Comparison of ENCODE assay signal across 1 cellular context in the genomic region with DNA sequence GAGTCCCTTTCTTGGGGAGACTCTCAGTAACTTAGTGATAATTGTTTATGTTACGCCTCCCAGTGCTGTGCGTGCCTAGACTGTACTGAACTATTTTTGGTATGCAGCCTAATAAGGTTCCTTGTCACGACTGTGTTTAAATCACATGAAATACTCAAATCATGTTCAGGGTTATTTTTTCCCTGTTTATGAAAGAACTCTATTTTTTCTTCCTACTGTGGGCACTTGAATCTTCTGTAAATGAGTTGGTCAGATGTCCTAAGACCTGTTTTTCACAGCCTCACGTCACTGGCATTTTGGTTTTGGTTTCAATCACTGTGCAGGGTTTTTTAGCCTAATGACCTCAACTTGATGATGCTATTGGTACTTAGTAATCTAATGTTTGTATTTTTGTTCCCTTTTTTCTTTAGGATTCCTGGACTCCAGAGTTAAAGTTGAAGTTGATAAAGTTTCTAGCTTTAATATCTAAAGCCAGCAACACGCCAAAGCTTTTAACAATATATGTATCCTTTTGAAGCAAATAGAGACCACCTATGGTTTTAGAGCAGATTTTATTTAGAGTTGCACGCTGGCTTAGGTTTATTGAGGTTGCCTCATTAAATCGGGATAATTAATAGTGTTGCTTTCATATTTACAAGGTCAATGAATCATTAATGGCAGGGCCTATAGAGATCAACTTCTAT.
A peak's percentile ranks its signal among the peaks of the same experiment; 100 is the strongest.
TF ChIP-seq lines count a peak whose summit lies in the region.

No MANE protein-coding gene starts in this region.

TF ChIP-seq in GM12878, 131 proteins besides CTCF, POLR2A, EP300 and RAD21 (continued from another document and continues in another):
- TF ChIP-seq, protein P1, sequence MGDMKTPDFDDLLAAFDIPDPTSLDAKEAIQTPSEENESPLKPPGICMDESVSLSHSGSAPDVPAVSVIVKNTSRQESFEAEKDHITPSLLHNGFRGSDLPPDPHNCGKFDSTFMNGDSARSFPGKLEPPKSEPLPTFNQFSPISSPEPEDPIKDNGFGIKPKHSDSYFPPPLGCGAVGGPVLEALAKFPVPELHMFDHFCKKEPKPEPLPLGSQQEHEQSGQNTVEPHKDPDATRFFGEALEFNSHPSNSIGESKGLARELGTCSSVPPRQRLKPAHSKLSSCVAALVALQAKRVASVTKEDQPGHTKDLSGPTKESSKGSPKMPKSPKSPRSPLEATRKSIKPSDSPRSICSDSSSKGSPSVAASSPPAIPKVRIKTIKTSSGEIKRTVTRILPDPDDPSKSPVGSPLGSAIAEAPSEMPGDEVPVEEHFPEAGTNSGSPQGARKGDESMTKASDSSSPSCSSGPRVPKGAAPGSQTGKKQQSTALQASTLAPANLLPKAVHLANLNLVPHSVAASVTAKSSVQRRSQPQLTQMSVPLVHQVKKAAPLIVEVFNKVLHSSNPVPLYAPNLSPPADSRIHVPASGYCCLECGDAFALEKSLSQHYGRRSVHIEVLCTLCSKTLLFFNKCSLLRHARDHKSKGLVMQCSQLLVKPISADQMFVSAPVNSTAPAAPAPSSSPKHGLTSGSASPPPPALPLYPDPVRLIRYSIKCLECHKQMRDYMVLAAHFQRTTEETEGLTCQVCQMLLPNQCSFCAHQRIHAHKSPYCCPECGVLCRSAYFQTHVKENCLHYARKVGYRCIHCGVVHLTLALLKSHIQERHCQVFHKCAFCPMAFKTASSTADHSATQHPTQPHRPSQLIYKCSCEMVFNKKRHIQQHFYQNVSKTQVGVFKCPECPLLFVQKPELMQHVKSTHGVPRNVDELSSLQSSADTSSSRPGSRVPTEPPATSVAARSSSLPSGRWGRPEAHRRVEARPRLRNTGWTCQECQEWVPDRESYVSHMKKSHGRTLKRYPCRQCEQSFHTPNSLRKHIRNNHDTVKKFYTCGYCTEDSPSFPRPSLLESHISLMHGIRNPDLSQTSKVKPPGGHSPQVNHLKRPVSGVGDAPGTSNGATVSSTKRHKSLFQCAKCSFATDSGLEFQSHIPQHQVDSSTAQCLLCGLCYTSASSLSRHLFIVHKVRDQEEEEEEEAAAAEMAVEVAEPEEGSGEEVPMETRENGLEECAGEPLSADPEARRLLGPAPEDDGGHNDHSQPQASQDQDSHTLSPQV (IDR thresholded peaks at IDR 0.05): no peak
- TF ChIP-seq, protein P2, sequence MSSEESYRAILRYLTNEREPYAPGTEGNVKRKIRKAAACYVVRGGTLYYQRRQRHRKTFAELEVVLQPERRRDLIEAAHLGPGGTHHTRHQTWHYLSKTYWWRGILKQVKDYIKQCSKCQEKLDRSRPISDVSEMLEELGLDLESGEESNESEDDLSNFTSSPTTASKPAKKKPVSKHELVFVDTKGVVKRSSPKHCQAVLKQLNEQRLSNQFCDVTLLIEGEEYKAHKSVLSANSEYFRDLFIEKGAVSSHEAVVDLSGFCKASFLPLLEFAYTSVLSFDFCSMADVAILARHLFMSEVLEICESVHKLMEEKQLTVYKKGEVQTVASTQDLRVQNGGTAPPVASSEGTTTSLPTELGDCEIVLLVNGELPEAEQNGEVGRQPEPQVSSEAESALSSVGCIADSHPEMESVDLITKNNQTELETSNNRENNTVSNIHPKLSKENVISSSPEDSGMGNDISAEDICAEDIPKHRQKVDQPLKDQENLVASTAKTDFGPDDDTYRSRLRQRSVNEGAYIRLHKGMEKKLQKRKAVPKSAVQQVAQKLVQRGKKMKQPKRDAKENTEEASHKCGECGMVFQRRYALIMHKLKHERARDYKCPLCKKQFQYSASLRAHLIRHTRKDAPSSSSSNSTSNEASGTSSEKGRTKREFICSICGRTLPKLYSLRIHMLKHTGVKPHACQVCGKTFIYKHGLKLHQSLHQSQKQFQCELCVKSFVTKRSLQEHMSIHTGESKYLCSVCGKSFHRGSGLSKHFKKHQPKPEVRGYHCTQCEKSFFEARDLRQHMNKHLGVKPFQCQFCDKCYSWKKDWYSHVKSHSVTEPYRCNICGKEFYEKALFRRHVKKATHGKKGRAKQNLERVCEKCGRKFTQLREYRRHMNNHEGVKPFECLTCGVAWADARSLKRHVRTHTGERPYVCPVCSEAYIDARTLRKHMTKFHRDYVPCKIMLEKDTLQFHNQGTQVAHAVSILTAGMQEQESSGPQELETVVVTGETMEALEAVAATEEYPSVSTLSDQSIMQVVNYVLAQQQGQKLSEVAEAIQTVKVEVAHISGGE (CRISPR knock-in tag; IDR thresholded peaks at IDR 0.05): no peak
- TF ChIP-seq, protein P3, sequence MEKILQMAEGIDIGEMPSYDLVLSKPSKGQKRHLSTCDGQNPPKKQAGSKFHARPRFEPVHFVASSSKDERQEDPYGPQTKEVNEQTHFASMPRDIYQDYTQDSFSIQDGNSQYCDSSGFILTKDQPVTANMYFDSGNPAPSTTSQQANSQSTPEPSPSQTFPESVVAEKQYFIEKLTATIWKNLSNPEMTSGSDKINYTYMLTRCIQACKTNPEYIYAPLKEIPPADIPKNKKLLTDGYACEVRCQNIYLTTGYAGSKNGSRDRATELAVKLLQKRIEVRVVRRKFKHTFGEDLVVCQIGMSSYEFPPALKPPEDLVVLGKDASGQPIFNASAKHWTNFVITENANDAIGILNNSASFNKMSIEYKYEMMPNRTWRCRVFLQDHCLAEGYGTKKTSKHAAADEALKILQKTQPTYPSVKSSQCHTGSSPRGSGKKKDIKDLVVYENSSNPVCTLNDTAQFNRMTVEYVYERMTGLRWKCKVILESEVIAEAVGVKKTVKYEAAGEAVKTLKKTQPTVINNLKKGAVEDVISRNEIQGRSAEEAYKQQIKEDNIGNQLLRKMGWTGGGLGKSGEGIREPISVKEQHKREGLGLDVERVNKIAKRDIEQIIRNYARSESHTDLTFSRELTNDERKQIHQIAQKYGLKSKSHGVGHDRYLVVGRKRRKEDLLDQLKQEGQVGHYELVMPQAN (conservative IDR thresholded peaks at IDR 0.05): no peak
- TF ChIP-seq MTA2 (IDR thresholded peaks at IDR 0.05; ENCODE audit: low read depth) (peak; percentile 92), CBFB (IDR thresholded peaks at IDR 0.05; ENCODE audit: low read depth) (0 out of 2 replicates have a peak, but pooled peaks have one; percentile 45), SUPT20H (IDR thresholded peaks at IDR 0.05; ENCODE audit: borderline replicate concordance, control insufficient read depth, low read depth, low read length) (no peak), ZSCAN29 (IDR thresholded peaks at IDR 0.05) (0 out of 2 replicates have a peak, but pooled peaks have one; percentile 16), RCOR1 (conservative IDR thresholded peaks at IDR 0.05; ENCODE audit: low read depth, low read length) (0 out of 2 replicates have a peak, but pooled peaks have one; percentile 55), SMC3 (IDR thresholded peaks at IDR 0.05; ENCODE audit: borderline replicate concordance, low read length) (peak; percentile 9; the same call in 1 of the 2 replicates), KDM1A (IDR thresholded peaks at IDR 0.05; ENCODE audit: borderline replicate concordance) (no peak), NBN (IDR thresholded peaks at IDR 0.05) (peak; percentile 60), ETV6 (conservative IDR thresholded peaks at IDR 0.05 in 1 of 2, IDR thresholded peaks at IDR 0.05 in 1 of 2; ENCODE audit: borderline replicate concordance in 1 of 2, low read depth in 1 of 2) (peak in 1 of 2 experiments; percentile 46; a peak in 1 of 4 replicates), GATAD2B (conservative IDR thresholded peaks at IDR 0.05; ENCODE audit: low read depth) (no peak), IKZF1 (conservative IDR thresholded peaks at IDR 0.05) (peak; percentile 79), JUND (IDR thresholded peaks at IDR 0.05; ENCODE audit: low read depth, low read length) (no peak), EED (IDR thresholded peaks at IDR 0.05; ENCODE audit: low read depth) (peak; percentile 69), POLR2AphosphoS5 (IDR thresholded peaks at IDR 0.05; ENCODE audit: low read length) (no peak), BACH1 (IDR thresholded peaks at IDR 0.05; ENCODE audit: borderline replicate concordance) (peak; percentile 93; the same call in 1 of the 2 replicates), NR2F1 (conservative IDR thresholded peaks at IDR 0.05) (peak; percentile 69; the same call in 1 of the 2 replicates), ASH2L (IDR thresholded peaks at IDR 0.05; ENCODE audit: borderline replicate concordance, low read depth) (no peak), RAD51 (IDR thresholded peaks at IDR 0.05) (peak; percentile 83)
- TF ChIP-seq, protein P4, sequence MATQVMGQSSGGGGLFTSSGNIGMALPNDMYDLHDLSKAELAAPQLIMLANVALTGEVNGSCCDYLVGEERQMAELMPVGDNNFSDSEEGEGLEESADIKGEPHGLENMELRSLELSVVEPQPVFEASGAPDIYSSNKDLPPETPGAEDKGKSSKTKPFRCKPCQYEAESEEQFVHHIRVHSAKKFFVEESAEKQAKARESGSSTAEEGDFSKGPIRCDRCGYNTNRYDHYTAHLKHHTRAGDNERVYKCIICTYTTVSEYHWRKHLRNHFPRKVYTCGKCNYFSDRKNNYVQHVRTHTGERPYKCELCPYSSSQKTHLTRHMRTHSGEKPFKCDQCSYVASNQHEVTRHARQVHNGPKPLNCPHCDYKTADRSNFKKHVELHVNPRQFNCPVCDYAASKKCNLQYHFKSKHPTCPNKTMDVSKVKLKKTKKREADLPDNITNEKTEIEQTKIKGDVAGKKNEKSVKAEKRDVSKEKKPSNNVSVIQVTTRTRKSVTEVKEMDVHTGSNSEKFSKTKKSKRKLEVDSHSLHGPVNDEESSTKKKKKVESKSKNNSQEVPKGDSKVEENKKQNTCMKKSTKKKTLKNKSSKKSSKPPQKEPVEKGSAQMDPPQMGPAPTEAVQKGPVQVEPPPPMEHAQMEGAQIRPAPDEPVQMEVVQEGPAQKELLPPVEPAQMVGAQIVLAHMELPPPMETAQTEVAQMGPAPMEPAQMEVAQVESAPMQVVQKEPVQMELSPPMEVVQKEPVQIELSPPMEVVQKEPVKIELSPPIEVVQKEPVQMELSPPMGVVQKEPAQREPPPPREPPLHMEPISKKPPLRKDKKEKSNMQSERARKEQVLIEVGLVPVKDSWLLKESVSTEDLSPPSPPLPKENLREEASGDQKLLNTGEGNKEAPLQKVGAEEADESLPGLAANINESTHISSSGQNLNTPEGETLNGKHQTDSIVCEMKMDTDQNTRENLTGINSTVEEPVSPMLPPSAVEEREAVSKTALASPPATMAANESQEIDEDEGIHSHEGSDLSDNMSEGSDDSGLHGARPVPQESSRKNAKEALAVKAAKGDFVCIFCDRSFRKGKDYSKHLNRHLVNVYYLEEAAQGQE (IDR thresholded peaks at IDR 0.05; ENCODE audit: low read depth, low read length): no peak
- TF ChIP-seq, protein P5, sequence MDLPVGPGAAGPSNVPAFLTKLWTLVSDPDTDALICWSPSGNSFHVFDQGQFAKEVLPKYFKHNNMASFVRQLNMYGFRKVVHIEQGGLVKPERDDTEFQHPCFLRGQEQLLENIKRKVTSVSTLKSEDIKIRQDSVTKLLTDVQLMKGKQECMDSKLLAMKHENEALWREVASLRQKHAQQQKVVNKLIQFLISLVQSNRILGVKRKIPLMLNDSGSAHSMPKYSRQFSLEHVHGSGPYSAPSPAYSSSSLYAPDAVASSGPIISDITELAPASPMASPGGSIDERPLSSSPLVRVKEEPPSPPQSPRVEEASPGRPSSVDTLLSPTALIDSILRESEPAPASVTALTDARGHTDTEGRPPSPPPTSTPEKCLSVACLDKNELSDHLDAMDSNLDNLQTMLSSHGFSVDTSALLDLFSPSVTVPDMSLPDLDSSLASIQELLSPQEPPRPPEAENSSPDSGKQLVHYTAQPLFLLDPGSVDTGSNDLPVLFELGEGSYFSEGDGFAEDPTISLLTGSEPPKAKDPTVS (IDR thresholded peaks at IDR 0.05; ENCODE audit: low read depth, low read length): no peak
- TF ChIP-seq, protein P6, sequence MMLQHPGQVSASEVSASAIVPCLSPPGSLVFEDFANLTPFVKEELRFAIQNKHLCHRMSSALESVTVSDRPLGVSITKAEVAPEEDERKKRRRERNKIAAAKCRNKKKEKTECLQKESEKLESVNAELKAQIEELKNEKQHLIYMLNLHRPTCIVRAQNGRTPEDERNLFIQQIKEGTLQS (IDR thresholded peaks at IDR 0.05; ENCODE audit: borderline replicate concordance, extremely low read depth, low read depth, low read length): no peak
- TF ChIP-seq, protein P7, sequence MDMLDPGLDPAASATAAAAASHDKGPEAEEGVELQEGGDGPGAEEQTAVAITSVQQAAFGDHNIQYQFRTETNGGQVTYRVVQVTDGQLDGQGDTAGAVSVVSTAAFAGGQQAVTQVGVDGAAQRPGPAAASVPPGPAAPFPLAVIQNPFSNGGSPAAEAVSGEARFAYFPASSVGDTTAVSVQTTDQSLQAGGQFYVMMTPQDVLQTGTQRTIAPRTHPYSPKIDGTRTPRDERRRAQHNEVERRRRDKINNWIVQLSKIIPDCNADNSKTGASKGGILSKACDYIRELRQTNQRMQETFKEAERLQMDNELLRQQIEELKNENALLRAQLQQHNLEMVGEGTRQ (IDR thresholded peaks at IDR 0.05; ENCODE audit: borderline replicate concordance, low read depth, low read length): no peak; the same call in 1 of the 2 replicates
- TF ChIP-seq, protein P8, sequence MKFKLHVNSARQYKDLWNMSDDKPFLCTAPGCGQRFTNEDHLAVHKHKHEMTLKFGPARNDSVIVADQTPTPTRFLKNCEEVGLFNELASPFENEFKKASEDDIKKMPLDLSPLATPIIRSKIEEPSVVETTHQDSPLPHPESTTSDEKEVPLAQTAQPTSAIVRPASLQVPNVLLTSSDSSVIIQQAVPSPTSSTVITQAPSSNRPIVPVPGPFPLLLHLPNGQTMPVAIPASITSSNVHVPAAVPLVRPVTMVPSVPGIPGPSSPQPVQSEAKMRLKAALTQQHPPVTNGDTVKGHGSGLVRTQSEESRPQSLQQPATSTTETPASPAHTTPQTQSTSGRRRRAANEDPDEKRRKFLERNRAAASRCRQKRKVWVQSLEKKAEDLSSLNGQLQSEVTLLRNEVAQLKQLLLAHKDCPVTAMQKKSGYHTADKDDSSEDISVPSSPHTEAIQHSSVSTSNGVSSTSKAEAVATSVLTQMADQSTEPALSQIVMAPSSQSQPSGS (IDR thresholded peaks at IDR 0.05; ENCODE audit: low read length): peak; percentile 86
- TF ChIP-seq, protein P9, sequence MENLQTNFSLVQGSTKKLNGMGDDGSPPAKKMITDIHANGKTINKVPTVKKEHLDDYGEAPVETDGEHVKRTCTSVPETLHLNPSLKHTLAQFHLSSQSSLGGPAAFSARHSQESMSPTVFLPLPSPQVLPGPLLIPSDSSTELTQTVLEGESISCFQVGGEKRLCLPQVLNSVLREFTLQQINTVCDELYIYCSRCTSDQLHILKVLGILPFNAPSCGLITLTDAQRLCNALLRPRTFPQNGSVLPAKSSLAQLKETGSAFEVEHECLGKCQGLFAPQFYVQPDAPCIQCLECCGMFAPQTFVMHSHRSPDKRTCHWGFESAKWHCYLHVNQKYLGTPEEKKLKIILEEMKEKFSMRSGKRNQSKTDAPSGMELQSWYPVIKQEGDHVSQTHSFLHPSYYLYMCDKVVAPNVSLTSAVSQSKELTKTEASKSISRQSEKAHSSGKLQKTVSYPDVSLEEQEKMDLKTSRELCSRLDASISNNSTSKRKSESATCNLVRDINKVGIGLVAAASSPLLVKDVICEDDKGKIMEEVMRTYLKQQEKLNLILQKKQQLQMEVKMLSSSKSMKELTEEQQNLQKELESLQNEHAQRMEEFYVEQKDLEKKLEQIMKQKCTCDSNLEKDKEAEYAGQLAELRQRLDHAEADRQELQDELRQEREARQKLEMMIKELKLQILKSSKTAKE (IDR thresholded peaks at IDR 0.05; ENCODE audit: low read depth, poor library complexity, severe bottlenecking): peak; percentile 90
- TF ChIP-seq, protein P10, sequence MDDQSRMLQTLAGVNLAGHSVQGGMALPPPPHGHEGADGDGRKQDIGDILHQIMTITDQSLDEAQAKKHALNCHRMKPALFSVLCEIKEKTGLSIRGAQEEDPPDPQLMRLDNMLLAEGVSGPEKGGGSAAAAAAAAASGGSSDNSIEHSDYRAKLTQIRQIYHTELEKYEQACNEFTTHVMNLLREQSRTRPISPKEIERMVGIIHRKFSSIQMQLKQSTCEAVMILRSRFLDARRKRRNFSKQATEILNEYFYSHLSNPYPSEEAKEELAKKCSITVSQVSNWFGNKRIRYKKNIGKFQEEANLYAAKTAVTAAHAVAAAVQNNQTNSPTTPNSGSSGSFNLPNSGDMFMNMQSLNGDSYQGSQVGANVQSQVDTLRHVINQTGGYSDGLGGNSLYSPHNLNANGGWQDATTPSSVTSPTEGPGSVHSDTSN (IDR thresholded peaks at IDR 0.05; ENCODE audit: insufficient replicate concordance, low read depth, low read length): no peak
